Comparison of ENCODE assay signal across 8 cellular contexts in genomic region chr1:31297273-31298247, GRCh38. TPM values are rescaled to one million over a fixed set of nuclear protein-coding genes. Genes with fewer than 3 reads are reported as not detected.
DNase-seq lines count a peak whose midpoint lies in the region; ATAC-seq and TF ChIP-seq lines count a peak whose summit lies in the region.

No MANE protein-coding gene starts in this region.

- TF ChIP-seq CTCF in lung (IDR thresholded peaks at IDR 0.05; ENCODE audit: control extremely low read depth, extremely low read depth), result no peak

- ATAC-seq in lung (ENCODE audit: insufficient read depth, low FRiP score), result no peak

- H3K4me1 ChIP-seq in lung (ENCODE audit: control insufficient read depth in 2 of 2, insufficient read depth in 2 of 2, low read length in 2 of 2), result peaks cover 2 to 18% of the 10 kb centered on the region in 2 donors

- H3K36me3 ChIP-seq in lung (ENCODE audit: control insufficient read depth in 2 of 2, insufficient read depth in 2 of 2, low read length in 2 of 2), result peaks cover 0 to 2% of the 10 kb centered on the region in 2 donors

- H3K27me3 ChIP-seq in lung (ENCODE audit: control insufficient read depth, insufficient read depth), result no peaks in the 10 kb centered on the region

- peak overlapping the region; percentile 73 for H3K4me3 ChIP-seq in lung

- H3K9me3 ChIP-seq in lung (ENCODE audit: control insufficient read depth in 2 of 2, insufficient read depth in 1 of 2, low read length in 1 of 2), result no peaks in the 10 kb centered on the region

- H3K27ac ChIP-seq in lung (ENCODE audit: low read depth in 1 of 2, low read length in 1 of 2), result peak overlapping the region; percentile 88 to 93

- DNase-seq in NCI-H345 (lab: John Stamatoyannopoulos, UW) (peak; percentile 12), NCI-H345 treated with DMSO at 0.1 percent for 48 hours (lab: John Stamatoyannopoulos, UW; ENCODE audit: unreplicated experiment) (no peak), Kasumi-1 (lab: John Stamatoyannopoulos, UW) (peak; percentile 25 to 37), cerebellar cortex (ENCODE audit: low spot score) (peak; percentile 8), lung (ENCODE audit: low spot score) (no peak), NCI-H524 treated with DMSO at 0.1 percent for 48 hours (lab: John Stamatoyannopoulos, UW) (no peak), glomerular visceral epithelial cell (ENCODE audit: extremely low spot score) (no peak), cortex of kidney (lab: John Stamatoyannopoulos, UW) (no peak)

- WGBS in lung, 2 donors, result 4 to 5% methylated on average over 23 of the region's 23 CpGs

RNA-seq across cellular contexts. Expression of gene ZCCHC17, which starts 0.7 kb away (rescaled TPM):
- 10 to 100 TPM; 17.0 to 19.3 TPM for total RNA-seq in lung
- polyA plus RNA-seq in lung, result 10 to 100 TPM; 24.2 to 27.7 TPM

RNA-seq across cellular contexts. Expression of gene SNRNP40, which starts 1.0 kb away (rescaled TPM):
- 10 to 100 TPM; 47.5 to 71.7 TPM for total RNA-seq in lung
- 10 to 100 TPM; 15.0 to 29.5 TPM for polyA plus RNA-seq in lung

RNA-seq across cellular contexts. Expression of gene NKAIN1, which starts 57.9 kb away (rescaled TPM):
- total RNA-seq in lung, result not detected
- under 1 TPM in 1 of 2 donors, not detected in 1; 0.03 TPM for polyA plus RNA-seq in lung

Comparison
In these comparisons a context has a peak if more than half of its experiments do, and no peak if none do; other contexts are left out.
1. DNase-seq: peak in NCI-H345 (single experiment), Kasumi-1 (2 of 2) and cerebellar cortex (single experiment); none in NCI-H345 treated with DMSO at 0.1 percent for 48 hours (single experiment), lung (single experiment), NCI-H524 treated with DMSO at 0.1 percent for 48 hours (single experiment), glomerular visceral epithelial cell (single experiment) and cortex of kidney (single experiment).